Comparison of ENCODE assay signal across 18 cellular contexts in the genomic region with DNA sequence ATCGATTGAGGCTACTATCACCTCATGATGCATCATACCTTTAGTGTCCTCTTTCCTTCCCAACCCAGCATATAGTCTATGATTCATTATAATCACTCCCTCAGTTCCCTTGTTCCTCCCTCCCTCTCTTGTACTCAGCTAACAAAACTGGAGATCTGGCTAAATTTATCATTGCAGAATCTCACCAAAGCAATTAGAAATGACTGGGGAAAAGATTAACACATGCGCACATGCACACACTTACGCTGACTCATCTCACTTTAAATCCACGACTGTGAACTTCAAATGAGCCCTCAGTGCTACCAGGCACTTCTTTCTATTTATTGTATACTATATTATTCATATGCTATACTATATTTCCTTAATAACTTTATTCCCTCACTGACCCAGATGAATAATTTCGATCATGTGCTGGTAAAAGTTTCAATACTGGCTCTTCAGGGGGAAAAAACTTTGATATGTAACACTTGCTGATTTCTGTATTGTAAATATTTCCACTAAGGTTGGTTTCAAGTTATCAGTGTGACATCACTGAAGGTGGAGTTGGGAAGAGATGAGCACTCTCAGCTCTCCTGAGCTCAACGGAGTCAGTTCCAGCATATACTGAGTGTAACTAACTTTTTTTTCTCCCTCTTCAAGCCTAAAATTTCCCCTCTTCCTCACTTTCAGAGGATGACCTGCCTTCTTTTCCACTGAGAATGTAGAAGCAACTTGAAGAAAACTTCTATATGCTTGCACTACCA.
A peak's percentile ranks its signal among the peaks of the same experiment; 100 is the strongest.
DNase-seq lines count a peak whose midpoint lies in the region; ATAC-seq and TF ChIP-seq lines count a peak whose summit lies in the region.
"Had no signal": no experiment of that assay in that cellular context is flagged by ENCODE, and none has a peak within 500 bp of the region (broad histone marks: within the 10 kb centered on the region; RNA-seq: fewer than 3 reads in every experiment).

No MANE protein-coding gene starts in this region.

- peak overlapping the region in 1 of 2 donors; percentile 4 for H3K4me3 Mint-ChIP-seq in activated T-cell treated with anti-CD3 and anti-CD28 coated beads, Interleukin-2, amount 50 U/mL, for 72 hours
- no peak overlapping the region for H3K4me3 Mint-ChIP-seq in GM23338
- H3K4me3 Mint-ChIP-seq in neural crest cell, result no peak overlapping the region
- no peak overlapping the region for H3K4me3 Mint-ChIP-seq in activated CD4-positive, alpha-beta memory T cell treated with anti-CD3 and anti-CD28 coated beads for 36 hours
- H3K4me3 Mint-ChIP-seq in Calu3 (ENCODE audit: low read depth, unreplicated experiment), result no peak overlapping the region
- H3K4me3 Mint-ChIP-seq: activated CD4-positive, alpha-beta memory T cell treated with anti-CD3 and anti-CD28 coated beads, Interleukin-2, amount 10 ng/mL, durations not matched to agents 7 days and 5 days; CD8-positive, alpha-beta T cell had no signal

- no peak for DNase-seq in activated T-cell treated with anti-CD3 and anti-CD28 coated beads, Interleukin-2, amount 50 U/mL, for 72 hours
- DNase-seq in activated T-cell treated with anti-CD3 and anti-CD28 coated beads, Interleukin-2, amount 50 U/mL, for 48 hours, result no peak
- no peak for DNase-seq in GM23338 (ENCODE audit: low spot score)
- peak; percentile 3 for DNase-seq in T1000 (lab: John Stamatoyannopoulos, UW)
- DNase-seq in neural crest cell (ENCODE audit: low read depth, low spot score), result no peak
- DNase-seq in activated CD4-positive, alpha-beta memory T cell treated with anti-CD3 and anti-CD28 coated beads for 36 hours, result no peak
- no peak for DNase-seq in Calu3
- DNase-seq: activated CD4-positive, alpha-beta memory T cell treated with anti-CD3 and anti-CD28 coated beads, Interleukin-2, amount 10 ng/mL, durations not matched to agents 7 days and 5 days; body of pancreas; CD8-positive, alpha-beta T cell; glutamatergic neuron; left ventricle myocardium inferior; NCI-H187 treated with DMSO at 0.1 percent for 48 hours; psoas muscle; stimulated activated CD8-positive, alpha-beta memory T cell treated with anti-CD3 and anti-CD28 coated beads, Interleukin-4, amount 100 ng/mL, for 48 hours had no signal

- no peaks in the 10 kb centered on the region for H3K36me3 ChIP-seq in GM23338 (ENCODE audit: insufficient read depth)
- H3K36me3 ChIP-seq: left ventricle myocardium inferior had no signal

- H3K27ac Mint-ChIP-seq in activated T-cell treated with anti-CD3 and anti-CD28 coated beads, Interleukin-2, amount 50 U/mL, for 72 hours, result no peak overlapping the region
- peak overlapping the region; percentile 42; the same call in 1 of the 2 replicates for H3K27ac Mint-ChIP-seq in GM23338
- H3K27ac Mint-ChIP-seq in neural crest cell (ENCODE audit: unreplicated experiment), result peak overlapping the region; percentile 7
- no peak overlapping the region for H3K27ac Mint-ChIP-seq in activated CD4-positive, alpha-beta memory T cell treated with anti-CD3 and anti-CD28 coated beads for 36 hours
- no peak overlapping the region for H3K27ac Mint-ChIP-seq in Calu3 (ENCODE audit: unreplicated experiment)
- H3K27ac Mint-ChIP-seq: activated CD4-positive, alpha-beta memory T cell treated with anti-CD3 and anti-CD28 coated beads, Interleukin-2, amount 10 ng/mL, durations not matched to agents 7 days and 5 days; CD8-positive, alpha-beta T cell had no signal

- no peaks in the 10 kb centered on the region for H3K4me1 ChIP-seq in GM23338 (ENCODE audit: insufficient read depth)
- H3K4me1 ChIP-seq: body of pancreas, left ventricle myocardium inferior, psoas muscle had no signal

- no peaks in the 10 kb centered on the region for H3K27me3 ChIP-seq in GM23338 (ENCODE audit: insufficient read depth)
- H3K27me3 ChIP-seq: body of pancreas had no signal

- peaks cover 13% of the 10 kb centered on the region for H3K4me1 Mint-ChIP-seq in activated T-cell treated with anti-CD3 and anti-CD28 coated beads, Interleukin-2, amount 50 U/mL, for 72 hours (ENCODE audit: low read depth)
- H3K4me1 Mint-ChIP-seq in GM23338 (no peaks in the 10 kb centered on the region; the same call in 2 of the 3 replicates), neural crest cell (no peaks in the 10 kb centered on the region), Calu3 (ENCODE audit: low read depth, unreplicated experiment) (no peaks in the 10 kb centered on the region)
- peaks cover 13% of the 10 kb centered on the region for H3K4me1 Mint-ChIP-seq in activated CD4-positive, alpha-beta memory T cell treated with anti-CD3 and anti-CD28 coated beads for 36 hours (ENCODE audit: low read depth)

- no peak for TF ChIP-seq CTCF in GM23338 (conservative IDR thresholded peaks at IDR 0.05; ENCODE audit: low read depth in 2 of 2)
- TF ChIP-seq CTCF in neural crest cell (conservative IDR thresholded peaks at IDR 0.05), result no peak
- TF ChIP-seq CTCF in Calu3 (IDR thresholded peaks at IDR 0.05; ENCODE audit: unreplicated experiment), result no peak

- H3K9me3 Mint-ChIP-seq in activated T-cell treated with anti-CD3 and anti-CD28 coated beads, Interleukin-2, amount 50 U/mL, for 72 hours, result peaks cover 2 to 4% of the 10 kb centered on the region in 2 donors
- peaks cover 2% of the 10 kb centered on the region; the same call in 1 of the 3 replicates for H3K9me3 Mint-ChIP-seq in GM23338
- peaks cover 3% of the 10 kb centered on the region for H3K9me3 Mint-ChIP-seq in neural crest cell
- H3K9me3 Mint-ChIP-seq in activated CD4-positive, alpha-beta memory T cell treated with anti-CD3 and anti-CD28 coated beads for 36 hours, result peaks cover 3% of the 10 kb centered on the region
- H3K9me3 Mint-ChIP-seq in Calu3 (ENCODE audit: low read depth, unreplicated experiment), result peaks cover 2% of the 10 kb centered on the region
- H3K9me3 Mint-ChIP-seq: CD8-positive, alpha-beta T cell had no signal

- H4K20me1 ChIP-seq in GM23338 (replicated peaks; ENCODE audit: insufficient read depth), result no peaks in the 10 kb centered on the region

- H2AFZ ChIP-seq in GM23338, result 0 out of 2 replicates have a peak overlapping the region, but pooled peaks have one; percentile 43

- intact Hi-C loops in activated CD4-positive, alpha-beta memory T cell treated with anti-CD3 and anti-CD28 coated beads for 36 hours (cut with micrococcal nuclease), result loop anchor here (1.0 to 10.0 kb wide), 3 partner anchors 99 to 495 kb away; no protein-coding TSS in a partner anchor
- intact Hi-C loops in Calu3 (cut with micrococcal nuclease; ENCODE audit: unreplicated experiment), result no loop called here

- H3K4me3 ChIP-seq in GM23338, result no peak overlapping the region
- H3K4me3 ChIP-seq: body of pancreas, left ventricle myocardium inferior, psoas muscle, smooth muscle cell had no signal

- peak; percentile 73 to 74 for ATAC-seq in activated T-cell treated with anti-CD3 and anti-CD28 coated beads, Interleukin-2, amount 50 U/mL, for 72 hours (replicated peaks in 1 of 2)
- ATAC-seq in GM23338 (no peak), GM19023 (IDR thresholded peaks at IDR 0.05; ENCODE audit: unreplicated experiment) (no peak)
- ATAC-seq: body of pancreas; CD8-positive, alpha-beta T cell; psoas muscle had no signal

- CTCF ChIA-PET in activated CD4-positive, alpha-beta memory T cell treated with anti-CD3 and anti-CD28 coated beads for 36 hours (lab: Charles Lee), result no interaction called here
- CTCF ChIA-PET in Calu3 (lab: Charles Lee), result no interaction called here

- no TSS peak for BruUV-seq in Calu3 (replicated peaks; lab: Mats Ljungman, UMichigan)

- 0 out of 2 replicates have a peak, but pooled peaks cover 6% of the 10 kb centered on the region for H3K9me2 ChIP-seq in GM23338 (ENCODE audit: insufficient read depth)

- peaks cover 2% of the 10 kb centered on the region in 2 donors for H3K36me3 Mint-ChIP-seq in activated T-cell treated with anti-CD3 and anti-CD28 coated beads, Interleukin-2, amount 50 U/mL, for 72 hours (ENCODE audit: insufficient read depth in 2 of 2)
- H3K36me3 Mint-ChIP-seq in GM23338 (ENCODE audit: low read depth) (no peaks in the 10 kb centered on the region), neural crest cell (ENCODE audit: low read depth) (no peaks in the 10 kb centered on the region), Calu3 (ENCODE audit: insufficient read depth, unreplicated experiment) (no peaks in the 10 kb centered on the region)
- peaks cover 1% of the 10 kb centered on the region for H3K36me3 Mint-ChIP-seq in activated CD4-positive, alpha-beta memory T cell treated with anti-CD3 and anti-CD28 coated beads for 36 hours
- H3K36me3 Mint-ChIP-seq: CD8-positive, alpha-beta T cell had no signal

- H3K79me2 ChIP-seq in GM23338 (replicated peaks; ENCODE audit: insufficient read depth), result no peaks in the 10 kb centered on the region

- no peak overlapping the region for H3K4me2 ChIP-seq in GM23338
- H3K4me2 ChIP-seq: smooth muscle cell had no signal

- POLR2A ChIA-PET in activated CD4-positive, alpha-beta memory T cell treated with anti-CD3 and anti-CD28 coated beads for 36 hours (lab: Charles Lee), result no interaction called here

- no peak overlapping the region for H3K27ac ChIP-seq in GM23338 (ENCODE audit: low read depth)
- H3K27ac ChIP-seq: body of pancreas, left ventricle myocardium inferior, psoas muscle, RWPE1 had no signal

- H3F3A ChIP-seq in GM23338 (replicated peaks; ENCODE audit: low read depth), result no peaks in the 10 kb centered on the region

- no peaks in the 10 kb centered on the region for H3K27me3 Mint-ChIP-seq in activated T-cell treated with anti-CD3 and anti-CD28 coated beads, Interleukin-2, amount 50 U/mL, for 72 hours (ENCODE audit: low read depth)
- H3K27me3 Mint-ChIP-seq in GM23338 (ENCODE audit: insufficient read depth, low read depth, poor library complexity) (no peaks in the 10 kb centered on the region), neural crest cell (ENCODE audit: low read depth) (no peaks in the 10 kb centered on the region), Calu3 (ENCODE audit: unreplicated experiment) (no peaks in the 10 kb centered on the region)
- H3K27me3 Mint-ChIP-seq in activated CD4-positive, alpha-beta memory T cell treated with anti-CD3 and anti-CD28 coated beads for 36 hours, result no peaks in the 10 kb centered on the region
- H3K27me3 Mint-ChIP-seq: activated CD4-positive, alpha-beta memory T cell treated with anti-CD3 and anti-CD28 coated beads, Interleukin-2, amount 10 ng/mL, durations not matched to agents 7 days and 5 days had no signal

TF ChIP-seq in GM23338, 12 proteins besides CTCF, POLR2A, EP300 and RAD21 (continues in another document):
- TF ChIP-seq EZH2 (IDR thresholded peaks at IDR 0.05; ENCODE audit: low read depth, unreplicated experiment) (no peak), EZH2phosphoT487 (IDR thresholded peaks at IDR 0.05; ENCODE audit: unreplicated experiment) (no peak)

Comparison
In these comparisons a context has a peak if more than half of its experiments do, and no peak if none do; other contexts are left out.
1. ATAC-seq: peak in activated T-cell treated with anti-CD3 and anti-CD28 coated beads, Interleukin-2, amount 50 U/mL, for 72 hours (2 of 2); none in GM23338 (single experiment) and GM19023 (single experiment).
2. H3K27ac Mint-ChIP-seq: peak in GM23338 (single experiment) and neural crest cell (single experiment); none in activated T-cell treated with anti-CD3 and anti-CD28 coated beads, Interleukin-2, amount 50 U/mL, for 72 hours (single experiment), activated CD4-positive, alpha-beta memory T cell treated with anti-CD3 and anti-CD28 coated beads for 36 hours (single experiment) and Calu3 (single experiment).